ENCODE assay signal across 27 cellular contexts in genomic region chr7:133360201-133360600, GRCh38.
"Had no signal": no experiment of that assay in that cellular context is flagged by ENCODE, and none has a peak within 500 bp of the region (broad histone marks: within the 10 kb centered on the region; RNA-seq: fewer than 3 reads in every experiment).

No MANE protein-coding gene starts in this region.

- H3K27me3 ChIP-seq: breast epithelium, gastrocnemius medialis, hepatocyte, left lung, suprapubic skin, tibial artery had no signal

- H2AFZ ChIP-seq: hepatocyte had no signal

- H3K27me3 Mint-ChIP-seq: activated naive CD8-positive, alpha-beta T cell treated with anti-CD3 and anti-CD28 coated beads, Interleukin-2, amount 10 ng/mL, durations not matched to agents 7 days and 5 days; natural killer cell treated with Interleukin-12 subunit alpha and Interleukin-12 subunit beta and Interleukin-15 and Interleukin-18, amount 100 ng/mL, for 72 hours had no signal

- H3K27ac ChIP-seq: breast epithelium, gastrocnemius medialis, hepatocyte, left lung, lower lobe of right lung, suprapubic skin, tibial artery had no signal

- H3K9me3 Mint-ChIP-seq: activated naive CD8-positive, alpha-beta T cell treated with anti-CD3 and anti-CD28 coated beads, Interleukin-2, amount 10 ng/mL, durations not matched to agents 7 days and 5 days; natural killer cell treated with Interleukin-12 subunit alpha and Interleukin-12 subunit beta and Interleukin-15 and Interleukin-18, amount 100 ng/mL, for 72 hours had no signal

- H3K79me2 ChIP-seq: hepatocyte had no signal

- H3K4me3 ChIP-seq: breast epithelium, gastrocnemius medialis, hepatocyte, left lung, lower lobe of right lung, suprapubic skin, tibial artery had no signal

- FAIRE-seq: endometrium, islet of Langerhans had no signal

- H3K4me2 ChIP-seq: hepatocyte had no signal

- H3K4me3 Mint-ChIP-seq: activated naive CD8-positive, alpha-beta T cell treated with anti-CD3 and anti-CD28 coated beads, Interleukin-2, amount 10 ng/mL, durations not matched to agents 7 days and 5 days; activated T-cell treated with anti-CD3 and anti-CD28 coated beads, Interleukin-2, amount 50 U/mL, for 72 hours; natural killer cell treated with Interleukin-12 subunit alpha and Interleukin-12 subunit beta and Interleukin-15 and Interleukin-18, amount 100 ng/mL, for 72 hours had no signal

- H3K9me3 ChIP-seq: breast epithelium, gastrocnemius medialis, left lung, lower lobe of right lung, suprapubic skin, tibial artery had no signal

- DNase-seq: activated CD4-positive, alpha-beta T cell treated with anti-CD3 and anti-CD28 coated beads for 4 hours; activated CD4-positive, alpha-beta T cell treated with anti-CD3 and anti-CD28 coated beads, Interleukin-2, amount 50 U/mL, for 4 hours; activated naive CD4-positive, alpha-beta T cell; activated naive CD8-positive, alpha-beta T cell treated with anti-CD3 and anti-CD28 coated beads, Interleukin-2, amount 10 ng/mL, durations not matched to agents 7 days and 5 days; activated T-cell treated with anti-CD3 and anti-CD28 coated beads for 4 hours; activated T-cell treated with anti-CD3 and anti-CD28 coated beads, Interleukin-2, amount 50 U/mL, for 72 hours; amygdala; central memory CD4-positive, alpha-beta T cell; dermis blood vessel endothelial cell; effector CD4-positive, alpha-beta T cell; gastrocnemius medialis; left lung; lower lobe of right lung; mesenchymal stem cell; posterior cingulate gyrus; right cardiac atrium; stimulated activated CD4-positive, alpha-beta T cell treated with anti-CD3 and anti-CD28 coated beads, Interleukin-15, amount 100 ng/mL, for 24 hours; stimulated activated CD4-positive, alpha-beta T cell treated with anti-CD3 and anti-CD28 coated beads, Interleukin-2, amount 100 ng/mL, for 24 hours; stimulated activated naive CD4-positive, alpha-beta T cell; T-helper 1 cell; tibial artery had no signal

- H3K4me1 ChIP-seq: breast epithelium, lower lobe of right lung had no signal

- H3K27ac Mint-ChIP-seq: activated naive CD8-positive, alpha-beta T cell treated with anti-CD3 and anti-CD28 coated beads, Interleukin-2, amount 10 ng/mL, durations not matched to agents 7 days and 5 days; activated T-cell treated with anti-CD3 and anti-CD28 coated beads, Interleukin-2, amount 50 U/mL, for 72 hours; natural killer cell treated with Interleukin-12 subunit alpha and Interleukin-12 subunit beta and Interleukin-15 and Interleukin-18, amount 100 ng/mL, for 72 hours had no signal

- H3K36me3 ChIP-seq: breast epithelium, suprapubic skin had no signal
